ENCODE assay signal across 29 cellular contexts in genomic region chr2:233368756-233369155, GRCh38. TPM values are rescaled to one million over a fixed set of nuclear protein-coding genes. Genes with fewer than 3 reads are reported as not detected.
DNase-seq lines count a peak whose midpoint lies in the region; ATAC-seq and TF ChIP-seq lines count a peak whose summit lies in the region.
"Had no signal": no experiment of that assay in that cellular context is flagged by ENCODE, and none has a peak within 500 bp of the region (broad histone marks: within the 10 kb centered on the region; RNA-seq: fewer than 3 reads in every experiment).

No MANE protein-coding gene starts in this region.

- H3K9me2 ChIP-seq in PC-9 (ENCODE audit: insufficient read depth): no peaks in the 10 kb centered on the region

- no peak for DNase-seq in CD8-positive, alpha-beta memory T cell
- DNase-seq in PC-9: no peak
- DNase-seq in naive thymus-derived CD8-positive, alpha-beta T cell: no peak
- DNase-seq in stimulated activated effector memory CD8-positive, alpha-beta T cell treated with anti-CD3 and anti-CD28 coated beads, Interleukin-12 subunit alpha, Interleukin-12 subunit beta, amount 100 ng/mL, for 72 hours (ENCODE audit: low spot score in 2 of 2): no peak
- DNase-seq in D341Med (ENCODE audit: low spot score): no peak
- DNase-seq in stimulated activated CD4-positive, alpha-beta T cell treated with anti-CD3 and anti-CD28 coated beads, Interleukin-12 subunit alpha, Interleukin-12 subunit beta, amount 100 ng/mL, for 4 hours: no peak
- DNase-seq in stimulated activated naive CD4-positive, alpha-beta T cell treated with Interleukin-2 at 50 U/mL for 16 hours (lab: John Stamatoyannopoulos, UW): no peak
- DNase-seq: activated CD4-positive, alpha-beta T cell treated with anti-CD3 and anti-CD28 coated beads, Interleukin-2, amount 10 ng/mL, durations not matched to agents 24 days and 14 days; activated naive CD4-positive, alpha-beta T cell treated with anti-CD3 and anti-CD28 coated beads for 36 hours; amniotic stem cell; brain microvascular endothelial cell; cerebellar nuclear complex; dorsolateral prefrontal cortex; foreskin fibroblast; GOT3; heart left ventricle; IMR-90; kidney; lower lobe of right lung; NCI-H748 treated with DMSO at 0.1 percent for 48 hours; right lobe of liver; spleen; stimulated activated CD4-positive, alpha-beta T cell treated with anti-CD3 and anti-CD28 coated beads, Interleukin-2, amount 100 ng/mL, for 48 hours; SW 1271; T1000; transverse colon had no signal

- H3K9me3 ChIP-seq in CD8-positive, alpha-beta memory T cell (ENCODE audit: low read length): no peaks in the 10 kb centered on the region
- H3K9me3 ChIP-seq in PC-9 (ENCODE audit: insufficient read depth, low read depth): no peaks in the 10 kb centered on the region
- H3K9me3 ChIP-seq: lower lobe of right lung, right lobe of liver, transverse colon had no signal

- H3K27me3 ChIP-seq in CD8-positive, alpha-beta memory T cell (ENCODE audit: insufficient read depth, low read length, poor library complexity, severe bottlenecking): no peaks in the 10 kb centered on the region
- no peaks in the 10 kb centered on the region for H3K27me3 ChIP-seq in PC-9 (ENCODE audit: insufficient read depth, low read depth)
- H3K27me3 ChIP-seq: brain microvascular endothelial cell, dorsolateral prefrontal cortex, esophagus muscularis mucosa, heart left ventricle, right lobe of liver, spleen, transverse colon had no signal

- H3K9me3 Mint-ChIP-seq in CD8-positive, alpha-beta memory T cell: peaks cover 0 to 1% (median under 1%) of the 10 kb centered on the region in 5 donors
- peaks cover 0 to 4% (median 2%) of the 10 kb centered on the region in 9 donors for H3K9me3 Mint-ChIP-seq in naive thymus-derived CD8-positive, alpha-beta T cell
- H3K9me3 Mint-ChIP-seq in stimulated activated effector memory CD8-positive, alpha-beta T cell treated with anti-CD3 and anti-CD28 coated beads, Interleukin-12 subunit alpha, Interleukin-12 subunit beta, amount 100 ng/mL, for 72 hours: no peaks in the 10 kb centered on the region
- H3K9me3 Mint-ChIP-seq: activated CD4-positive, alpha-beta T cell treated with anti-CD3 and anti-CD28 coated beads, Interleukin-2, amount 10 ng/mL, durations not matched to agents 24 days and 14 days had no signal

- H3K4me1 Mint-ChIP-seq in CD8-positive, alpha-beta memory T cell: peaks cover 50 to 72% (median 61%) of the 10 kb centered on the region in 3 donors
- H3K4me1 Mint-ChIP-seq in naive thymus-derived CD8-positive, alpha-beta T cell: peaks cover 38 to 82% (median 68%) of the 10 kb centered on the region in 4 donors
- H3K4me1 Mint-ChIP-seq in stimulated activated effector memory CD8-positive, alpha-beta T cell treated with anti-CD3 and anti-CD28 coated beads, Interleukin-12 subunit alpha, Interleukin-12 subunit beta, amount 100 ng/mL, for 72 hours: peaks cover 61% of the 10 kb centered on the region

- H3K36me3 ChIP-seq in CD8-positive, alpha-beta memory T cell (ENCODE audit: insufficient read depth, low read length): no peaks in the 10 kb centered on the region
- H3K36me3 ChIP-seq in PC-9 (ENCODE audit: low read depth): peaks cover 28% of the 10 kb centered on the region; the same call in 1 of the 2 replicates
- H3K36me3 ChIP-seq: brain microvascular endothelial cell, right lobe of liver had no signal

- peaks cover 4 to 34% (median 14%) of the 10 kb centered on the region in 3 donors for H3K36me3 Mint-ChIP-seq in CD8-positive, alpha-beta memory T cell
- H3K36me3 Mint-ChIP-seq in naive thymus-derived CD8-positive, alpha-beta T cell: peaks cover 15 to 64% (median 21%) of the 10 kb centered on the region in 3 donors
- peaks cover 40% of the 10 kb centered on the region for H3K36me3 Mint-ChIP-seq in stimulated activated effector memory CD8-positive, alpha-beta T cell treated with anti-CD3 and anti-CD28 coated beads, Interleukin-12 subunit alpha, Interleukin-12 subunit beta, amount 100 ng/mL, for 72 hours

- no TSS peak for BruUV-seq in PC-9 (replicated peaks; lab: Mats Ljungman, UMichigan)

- no peak overlapping the region for H3K4me3 ChIP-seq in CD8-positive, alpha-beta memory T cell (ENCODE audit: low read length)
- H3K4me3 ChIP-seq in PC-9: no peak overlapping the region
- H3K4me3 ChIP-seq: esophagus muscularis mucosa, heart left ventricle, lower lobe of right lung, right lobe of liver, spleen, transverse colon had no signal

- peaks cover 32% of the 10 kb centered on the region for H4K20me1 ChIP-seq in PC-9 (ENCODE audit: insufficient read depth)

- H3K27ac Mint-ChIP-seq in CD8-positive, alpha-beta memory T cell: peak overlapping the region in 6 of 8 donors; percentile 32 to 85 (median 61)
- peak overlapping the region in 9 of 10 donors; percentile 1 to 91 (median 63) for H3K27ac Mint-ChIP-seq in naive thymus-derived CD8-positive, alpha-beta T cell
- H3K27ac Mint-ChIP-seq in stimulated activated effector memory CD8-positive, alpha-beta T cell treated with anti-CD3 and anti-CD28 coated beads, Interleukin-12 subunit alpha, Interleukin-12 subunit beta, amount 100 ng/mL, for 72 hours: peak overlapping the region; percentile 61
- H3K27ac Mint-ChIP-seq: activated CD4-positive, alpha-beta T cell treated with anti-CD3 and anti-CD28 coated beads, Interleukin-2, amount 10 ng/mL, durations not matched to agents 24 days and 14 days had no signal

- POLR2A ChIA-PET in CD8-positive, alpha-beta memory T cell (lab: Charles Lee): no interaction called here
- POLR2A ChIA-PET in PC-9 (lab: Charles Lee; ENCODE audit: unreplicated experiment): interaction anchor here (0.7 kb wide), 1 partner anchor 16 kb away, joined by 3 read pairs; no protein-coding TSS in a partner anchor
- POLR2A ChIA-PET in naive thymus-derived CD8-positive, alpha-beta T cell (lab: Charles Lee): no interaction called here

- peaks cover 88% of the 10 kb centered on the region for H3K79me2 ChIP-seq in PC-9 (ENCODE audit: low read depth)

- no peak for TF ChIP-seq CTCF in PC-9 (conservative IDR thresholded peaks at IDR 0.05)

- H3K4me2 ChIP-seq in PC-9: no peak overlapping the region

- no peak for ATAC-seq in naive thymus-derived CD8-positive, alpha-beta T cell
- no peak for ATAC-seq in stimulated activated effector memory CD8-positive, alpha-beta T cell treated with anti-CD3 and anti-CD28 coated beads, Interleukin-12 subunit alpha, Interleukin-12 subunit beta, amount 100 ng/mL, for 72 hours
- ATAC-seq: heart left ventricle, right lobe of liver had no signal

- no peak overlapping the region for H2AFZ ChIP-seq in PC-9

- intact Hi-C loops in PC-9 (cut with micrococcal nuclease; ENCODE audit: unreplicated experiment): no loop called here

- no peaks in the 10 kb centered on the region for H3K27me3 Mint-ChIP-seq in CD8-positive, alpha-beta memory T cell
- no peaks in the 10 kb centered on the region for H3K27me3 Mint-ChIP-seq in naive thymus-derived CD8-positive, alpha-beta T cell
- H3K27me3 Mint-ChIP-seq: activated CD4-positive, alpha-beta T cell treated with anti-CD3 and anti-CD28 coated beads, Interleukin-2, amount 10 ng/mL, durations not matched to agents 24 days and 14 days had no signal

- H3K4me3 Mint-ChIP-seq in CD8-positive, alpha-beta memory T cell: peak overlapping the region in 2 of 7 donors; percentile 19 to 47
- peak overlapping the region in 4 of 10 donors; percentile 14 to 57 (median 45) for H3K4me3 Mint-ChIP-seq in naive thymus-derived CD8-positive, alpha-beta T cell
- H3K4me3 Mint-ChIP-seq in stimulated activated effector memory CD8-positive, alpha-beta T cell treated with anti-CD3 and anti-CD28 coated beads, Interleukin-12 subunit alpha, Interleukin-12 subunit beta, amount 100 ng/mL, for 72 hours: no peak overlapping the region
- H3K4me3 Mint-ChIP-seq: activated CD4-positive, alpha-beta T cell treated with anti-CD3 and anti-CD28 coated beads, Interleukin-2, amount 10 ng/mL, durations not matched to agents 24 days and 14 days; activated naive CD4-positive, alpha-beta T cell treated with anti-CD3 and anti-CD28 coated beads for 36 hours had no signal

- no peaks in the 10 kb centered on the region for H3K4me1 ChIP-seq in CD8-positive, alpha-beta memory T cell (ENCODE audit: insufficient read depth, low read length)
- no peaks in the 10 kb centered on the region for H3K4me1 ChIP-seq in PC-9 (replicated peaks; ENCODE audit: insufficient read depth)
- H3K4me1 ChIP-seq: lower lobe of right lung, right lobe of liver had no signal

- CTCF ChIA-PET in CD8-positive, alpha-beta memory T cell (lab: Charles Lee): interaction anchor here (1.2 kb wide), 1 partner anchor 17 kb away, joined by 4 read pairs; no protein-coding TSS in a partner anchor
- CTCF ChIA-PET in PC-9 (lab: Charles Lee): no interaction called here

- H3K27ac ChIP-seq in CD8-positive, alpha-beta memory T cell (ENCODE audit: low read depth, low read length): no peak overlapping the region
- H3K27ac ChIP-seq in PC-9: peak overlapping the region; percentile 3; the same call in 1 of the 2 replicates
- H3K27ac ChIP-seq: brain microvascular endothelial cell, C4-2B, esophagus muscularis mucosa, heart left ventricle, lower lobe of right lung, right lobe of liver, transverse colon, VCaP had no signal

- no peaks in the 10 kb centered on the region; the same call in 1 of the 2 replicates for H3F3A ChIP-seq in PC-9 (ENCODE audit: insufficient read depth, low read depth)

RNA-seq across cellular contexts. Expression of gene DGKD, which starts 14.5 kb away (rescaled TPM):
- 10 to 100 TPM; 54.2 to 61.9 TPM for total RNA-seq in CD8-positive, alpha-beta memory T cell
- polyA plus RNA-seq in CD8-positive, alpha-beta memory T cell: 32.6 TPM
- 43.1 and 59.5 TPM in 2 replicates for total RNA-seq in PC-9 (2021)
- total RNA-seq in naive thymus-derived CD8-positive, alpha-beta T cell: 100 to 1,000 TPM; 300 to 315 TPM
- 10 to 100 TPM; 29.3 to 44.5 (median 31.6) TPM for polyA plus RNA-seq in naive thymus-derived CD8-positive, alpha-beta T cell
